22 cellular contexts compared by ENCODE assay signal in genomic region chr7:15143936-15144335, GRCh38.
"Had no signal": no experiment of that assay in that cellular context is flagged by ENCODE, and none has a peak within 500 bp of the region (broad histone marks: within the 10 kb centered on the region; RNA-seq: fewer than 3 reads in every experiment).

No MANE protein-coding gene starts in this region.

- H3K4me1 ChIP-seq: esophagus squamous epithelium, gastrocnemius medialis, heart right ventricle, left lung, lower lobe of right lung had no signal

- H3K36me3 ChIP-seq: esophagus squamous epithelium, gastrocnemius medialis, heart right ventricle, left lung, lower lobe of right lung had no signal

- H3K4me3 ChIP-seq: esophagus squamous epithelium, gastrocnemius medialis, heart right ventricle, left lung, lower lobe of right lung, mucosa of descending colon had no signal

- DNase-seq: cortex of kidney; effector CD8-positive, alpha-beta T cell; effector memory CD8-positive, alpha-beta T cell; endodermal cell; erythroblast; esophagus squamous epithelium; foreskin fibroblast; foreskin melanocyte; gastrocnemius medialis; glutamatergic neuron; head of caudate nucleus; heart right ventricle; hippocampal formation; left cardiac atrium; left lung; left ventricle myocardium superior; lower lobe of right lung; mesenchymal stem cell; mucosa of descending colon; naive B cell; naive thymus-derived CD8-positive, alpha-beta T cell had no signal

- H3K27ac ChIP-seq: epithelial cell of prostate, esophagus squamous epithelium, gastrocnemius medialis, heart right ventricle, left lung, lower lobe of right lung had no signal

- H3K27me3 ChIP-seq: esophagus squamous epithelium, gastrocnemius medialis, heart right ventricle, left lung had no signal

- H3K9me3 ChIP-seq: esophagus squamous epithelium, gastrocnemius medialis, lower lobe of right lung, mucosa of descending colon had no signal
